15 cellular contexts compared by ENCODE assay signal in genomic region chr4:32519060-32519459, GRCh38.
DNase-seq lines count a peak whose midpoint lies in the region; ATAC-seq and TF ChIP-seq lines count a peak whose summit lies in the region.
"Had no signal": no experiment of that assay in that cellular context is flagged by ENCODE, and none has a peak within 500 bp of the region (broad histone marks: within the 10 kb centered on the region; RNA-seq: fewer than 3 reads in every experiment).

No MANE protein-coding gene starts in this region.

- RAD21 ChIA-PET in HCT116 (lab: Charles Lee; ENCODE audit: low non-redundant PET in 1 of 2, low total read pairs in 2 of 2, uncharacterized antibody in 2 of 2, unreplicated experiment in 2 of 2) = no interaction called here

- H3K36me3 Mint-ChIP-seq in nephron (ENCODE audit: low read depth) (no peaks in the 10 kb centered on the region), CD14-positive monocyte (no peaks in the 10 kb centered on the region)
- H3K36me3 Mint-ChIP-seq: natural killer cell treated with Interleukin-12 subunit alpha and Interleukin-12 subunit beta and Interleukin-15 and Interleukin-18, amount 100 ng/mL, for 72 hours had no signal

- TF ChIP-seq CTCF in HCT116 (IDR thresholded peaks at IDR 0.05 in 2 of 3, conservative IDR thresholded peaks at IDR 0.05 in 1 of 3; ENCODE audit: borderline replicate concordance in 1 of 3, insufficient read depth in 1 of 3, low read depth in 2 of 3, low read length in 2 of 3) (no peak), OCI-LY1 (IDR thresholded peaks at IDR 0.05; ENCODE audit: low read length) (no peak), choroid plexus epithelial cell (conservative IDR thresholded peaks at IDR 0.05; ENCODE audit: low read depth, low read length) (no peak), nephron (IDR thresholded peaks at IDR 0.05; ENCODE audit: unreplicated experiment in 3 of 3) (no peak), CD14-positive monocyte (IDR thresholded peaks at IDR 0.05) (no peak), RWPE1 (conservative IDR thresholded peaks at IDR 0.05; ENCODE audit: low read depth) (no peak)

- H3K36me3 ChIP-seq in HCT116 (ENCODE audit: control insufficient read depth in 1 of 2, insufficient read depth in 2 of 2, low read length in 2 of 2) (no peaks in the 10 kb centered on the region), OCI-LY1 (ENCODE audit: insufficient read depth, low read length) (no peaks in the 10 kb centered on the region)
- H3K36me3 ChIP-seq: ascending aorta, heart left ventricle, left ventricle myocardium inferior had no signal

- no peaks in the 10 kb centered on the region for H3K27me3 ChIP-seq in HCT116 (ENCODE audit: insufficient read depth, low read length)
- H3K27me3 ChIP-seq in OCI-LY1 (ENCODE audit: insufficient read depth, low read length) = no peaks in the 10 kb centered on the region
- H3K27me3 ChIP-seq: ascending aorta, heart left ventricle had no signal

- H3K9me2 ChIP-seq in HCT116 (ENCODE audit: insufficient read depth) (no peaks in the 10 kb centered on the region), OCI-LY1 (ENCODE audit: low read depth, low read length) (no peaks in the 10 kb centered on the region)

- H3K9me3 Mint-ChIP-seq in nephron (no peaks in the 10 kb centered on the region), CD14-positive monocyte (peaks cover 0 to 7% (median 2%) of the 10 kb centered on the region in 7 donors)

- H3K4me3 Mint-ChIP-seq in nephron (peak overlapping the region in 2 of 3 experiments; percentile 19 to 23), CD14-positive monocyte (no peak overlapping the region)
- H3K4me3 Mint-ChIP-seq: activated T-helper 1 cell treated with anti-CD3 and anti-CD28 coated beads, Interleukin-12 subunit alpha, Interleukin-12 subunit beta, Interleukin-2, Interleukin-4 antibody, amounts not matched to agents 30 ng/mL and 10 ng/mL and 1 ng/mL, durations not matched to agents 14 hours and 24 hours and 36 hours; CD4-positive, alpha-beta T cell; natural killer cell treated with Interleukin-12 subunit alpha and Interleukin-12 subunit beta and Interleukin-15 and Interleukin-18, amount 100 ng/mL, for 72 hours had no signal

- no peaks in the 10 kb centered on the region for H3K4me1 ChIP-seq in HCT116 (ENCODE audit: control insufficient read depth in 1 of 2, insufficient read depth in 2 of 2, low read length in 2 of 2)
- no peaks in the 10 kb centered on the region for H3K4me1 ChIP-seq in OCI-LY1 (ENCODE audit: insufficient read depth, low read length, severe bottlenecking)
- H3K4me1 ChIP-seq: ascending aorta, heart left ventricle, left ventricle myocardium inferior had no signal

- DNase-seq in HCT116 (ENCODE audit: low read depth, low spot score) = no peak
- peak; percentile 63 for DNase-seq in choroid plexus epithelial cell (ENCODE audit: low read depth)
- DNase-seq in CD14-positive monocyte (ENCODE audit: low spot score) = no peak
- no peak for DNase-seq in RWPE1 (ENCODE audit: low spot score)
- no peak for DNase-seq in cardiac septum (ENCODE audit: low spot score)
- DNase-seq: CD4-positive, alpha-beta T cell; heart left ventricle; left ventricle myocardium inferior; NCI-H2029 had no signal

- no peak for TF ChIP-seq RAD21 in HCT116 (IDR thresholded peaks at IDR 0.05; ENCODE audit: low read depth)

- H3K27ac Mint-ChIP-seq in nephron (peak overlapping the region; percentile 61 to 93 (median 90)), CD14-positive monocyte (no peak overlapping the region)
- H3K27ac Mint-ChIP-seq: activated T-helper 1 cell treated with anti-CD3 and anti-CD28 coated beads, Interleukin-12 subunit alpha, Interleukin-12 subunit beta, Interleukin-2, Interleukin-4 antibody, amounts not matched to agents 30 ng/mL and 10 ng/mL and 1 ng/mL, durations not matched to agents 14 hours and 24 hours and 36 hours; CD4-positive, alpha-beta T cell; natural killer cell treated with Interleukin-12 subunit alpha and Interleukin-12 subunit beta and Interleukin-15 and Interleukin-18, amount 100 ng/mL, for 72 hours had no signal

- H3K9ac ChIP-seq in HCT116 (ENCODE audit: low read length) (no peak overlapping the region), OCI-LY1 (ENCODE audit: low read length) (no peak overlapping the region)

- POLR2A ChIA-PET in HCT116 (lab: Charles Lee) (no interaction called here), RWPE1 (lab: Yijun Ruan, JAX; ENCODE audit: low non-redundant PET) (no interaction called here)

- H3K27me3 Mint-ChIP-seq in nephron (ENCODE audit: low read depth) (no peaks in the 10 kb centered on the region), CD14-positive monocyte (ENCODE audit: low read depth in 3 of 3) (no peaks in the 10 kb centered on the region)
- H3K27me3 Mint-ChIP-seq: CD4-positive, alpha-beta T cell; natural killer cell treated with Interleukin-12 subunit alpha and Interleukin-12 subunit beta and Interleukin-15 and Interleukin-18, amount 100 ng/mL, for 72 hours had no signal

- H3K4me3 ChIP-seq in HCT116 (replicated peaks in 1 of 2; ENCODE audit: low read depth in 1 of 2, low read length in 2 of 2) (no peak overlapping the region), OCI-LY1 (ENCODE audit: low read depth, low read length, poor library complexity, severe bottlenecking) (no peak overlapping the region), choroid plexus epithelial cell (ENCODE audit: low read depth, low read length) (peak overlapping the region; percentile 39)
- H3K4me3 ChIP-seq: ascending aorta, heart left ventricle, left ventricle myocardium inferior had no signal

- BruUV-seq in HCT116 (replicated peaks; lab: Mats Ljungman, UMichigan) = no TSS peak

- H2AFZ ChIP-seq in HCT116 (ENCODE audit: low read depth, low read length, poor library complexity, severe bottlenecking) (peak overlapping the region; percentile 26), OCI-LY1 (ENCODE audit: low read length) (no peak overlapping the region)

- H3K79me2 ChIP-seq in HCT116 (ENCODE audit: insufficient read depth, low read length) (no peaks in the 10 kb centered on the region), OCI-LY1 (ENCODE audit: insufficient read depth, low read length) (no peaks in the 10 kb centered on the region)

- TF ChIP-seq POLR2A in HCT116 (IDR thresholded peaks at IDR 0.05; ENCODE audit: borderline replicate concordance, extremely low read depth, insufficient read depth, insufficient read length) = no peak

- H3K4me1 Mint-ChIP-seq in nephron (no peaks in the 10 kb centered on the region), CD14-positive monocyte (no peaks in the 10 kb centered on the region)

- intact Hi-C loops in HCT116 (cut with micrococcal nuclease) (no loop called here), CD14-positive monocyte (cut with micrococcal nuclease) (no loop called here), cardiac septum (cut with DNase I) (no loop called here)

- ATAC-seq in HCT116 = no peak
- ATAC-seq in GM18519 (IDR thresholded peaks at IDR 0.05; ENCODE audit: low FRiP score, unreplicated experiment) = no peak
- ATAC-seq: heart left ventricle; natural killer cell treated with Interleukin-12 subunit alpha and Interleukin-12 subunit beta and Interleukin-15 and Interleukin-18, amount 100 ng/mL, for 72 hours had no signal

- no peaks in the 10 kb centered on the region for H3F3A ChIP-seq in OCI-LY1 (ENCODE audit: insufficient read depth, low read length)

- no peak overlapping the region for H3K27ac ChIP-seq in HCT116 (ENCODE audit: low read depth, low read length)
- H3K27ac ChIP-seq in OCI-LY1 (ENCODE audit: low read depth, low read length, poor library complexity, severe bottlenecking) = no peak overlapping the region
- no peak overlapping the region for H3K27ac ChIP-seq in RWPE1
- H3K27ac ChIP-seq: ascending aorta, heart left ventricle, left ventricle myocardium inferior had no signal

- H3K4me2 ChIP-seq in HCT116 (ENCODE audit: low read length) = no peak overlapping the region
- H3K4me2 ChIP-seq in OCI-LY1 (ENCODE audit: low read length) = peak overlapping the region; percentile 32; the same call in 1 of the 2 replicates

- H4K20me1 ChIP-seq in HCT116 (ENCODE audit: insufficient read depth) = no peaks in the 10 kb centered on the region
- H4K20me1 ChIP-seq in OCI-LY1 (ENCODE audit: insufficient read depth, low read length) = no peaks in the 10 kb centered on the region

- H3K9me3 ChIP-seq in HCT116 (ENCODE audit: control insufficient read depth in 1 of 2, insufficient read depth in 1 of 2, low read depth in 1 of 2, low read length in 2 of 2) (no peaks in the 10 kb centered on the region), OCI-LY1 (ENCODE audit: low read length) (no peaks in the 10 kb centered on the region)
- H3K9me3 ChIP-seq: ascending aorta, left ventricle myocardium inferior had no signal

- CTCF ChIA-PET in HCT116 (lab: Charles Lee) (no interaction called here), RWPE1 (lab: Yijun Ruan, JAX) (no interaction called here)

TF ChIP-seq in HCT116, 20 proteins besides CTCF, POLR2A, EP300 and RAD21 (continues in another document):
- TF ChIP-seq CBX3 (IDR thresholded peaks at IDR 0.05; ENCODE audit: low read depth) (no peak), POLR2AphosphoS5 (IDR thresholded peaks at IDR 0.05; ENCODE audit: low read depth, low read length) (no peak), SP1 (IDR thresholded peaks at IDR 0.05; ENCODE audit: low read depth) (no peak), MAX (IDR thresholded peaks at IDR 0.05) (no peak), ELF1 (IDR thresholded peaks at IDR 0.05; ENCODE audit: borderline replicate concordance, low read depth) (no peak), EZH2phosphoT487 (IDR thresholded peaks at IDR 0.05; ENCODE audit: borderline replicate concordance) (no peak), YY1 (IDR thresholded peaks at IDR 0.05; ENCODE audit: extremely low read depth, insufficient replicate concordance, low read depth, low read length) (no peak), JUND (IDR thresholded peaks at IDR 0.05) (no peak), TCF7L2 (IDR thresholded peaks at IDR 0.05; ENCODE audit: borderline replicate concordance, extremely low read depth, insufficient read depth, insufficient read length) (no peak)

Comparison
In these comparisons a context has a peak if more than half of its experiments do, and no peak if none do; other contexts are left out.
1. H3K27ac Mint-ChIP-seq: peak in nephron (3 of 3); none in CD14-positive monocyte (0 of 7).
2. H3K4me3 Mint-ChIP-seq: peak in nephron (2 of 3); none in CD14-positive monocyte (0 of 2).